In the genomic region with DNA sequence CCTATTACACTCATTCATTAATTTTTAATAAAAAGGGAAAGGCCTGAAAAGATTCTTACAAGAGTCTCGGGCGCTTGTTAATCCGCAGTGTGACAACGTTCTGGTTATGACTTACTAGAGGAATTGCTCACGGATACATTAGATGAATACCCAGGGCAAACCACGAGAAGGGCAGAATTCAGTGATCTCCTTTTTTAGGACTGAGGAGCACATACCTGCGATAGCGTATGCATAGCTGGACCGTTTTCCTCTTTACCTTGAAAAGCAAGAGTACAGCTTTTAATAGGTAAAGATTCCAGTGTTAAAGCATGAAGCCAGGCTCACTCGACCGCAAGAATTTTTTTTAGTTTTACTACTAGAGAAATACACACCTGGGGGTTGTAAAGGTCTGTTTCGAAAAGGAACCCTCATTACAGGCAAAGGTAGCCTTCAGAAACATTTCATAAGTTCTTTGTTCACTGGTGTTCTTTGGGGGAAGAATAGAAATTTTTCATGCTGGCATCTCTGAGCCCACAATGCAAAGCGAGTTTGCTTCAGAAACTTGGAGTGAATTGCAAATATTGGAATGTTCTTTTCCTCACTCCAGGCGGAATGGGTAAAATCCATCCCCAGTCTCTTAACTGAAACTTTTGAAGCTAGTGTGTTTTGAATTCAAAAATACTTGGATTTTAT, we compare ENCODE assay signal across 8 cellular contexts. TPM values are rescaled to one million over a fixed set of nuclear protein-coding genes. Genes with fewer than 3 reads are reported as not detected.
A peak's percentile ranks its signal among the peaks of the same experiment; 100 is the strongest.
DNase-seq lines count a peak whose midpoint lies in the region; ATAC-seq and TF ChIP-seq lines count a peak whose summit lies in the region.

No MANE protein-coding gene starts in this region.

- peak overlapping the region; percentile 77 for H3K4me2 ChIP-seq in hepatocyte

- peak; percentile 20 to 30 for ATAC-seq in activated T-cell treated with anti-CD3 and anti-CD28 coated beads, Interleukin-2, amount 50 U/mL, for 4 hours
- peak; percentile 14 for ATAC-seq in HG03039 (IDR thresholded peaks at IDR 0.05; ENCODE audit: unreplicated experiment)

- no peaks in the 10 kb centered on the region for H3K9me2 ChIP-seq in hepatocyte (replicated peaks; ENCODE audit: insufficient read depth)

- H3K4me1 ChIP-seq in hepatocyte (ENCODE audit: insufficient read depth) (peaks cover 12% of the 10 kb centered on the region), spleen (peaks cover 15 to 66% (median 49%) of the 10 kb centered on the region in 6 donors)

- H3K27me3 Mint-ChIP-seq in activated T-cell treated with anti-CD3 and anti-CD28 coated beads, Interleukin-2, amount 50 U/mL, for 4 hours (ENCODE audit: low read depth), result no peaks in the 10 kb centered on the region
- H3K27me3 Mint-ChIP-seq in activated T-helper 2 cell treated with anti-CD3 and anti-CD28 coated beads, Interferon-gamma antibody, Interleukin-2, Interleukin-4, amounts not matched to agents 10 μg/mL and 5 μg/mL and 100 μg/mL, durations not matched to agents 14 hours and 24 hours and 36 hours (ENCODE audit: low read depth), result no peaks in the 10 kb centered on the region

- no peaks in the 10 kb centered on the region for H3K27me3 ChIP-seq in hepatocyte
- no peaks in the 10 kb centered on the region for H3K27me3 ChIP-seq in spleen (replicated peaks in 1 of 7)

- H3K9me3 ChIP-seq in hepatocyte (ENCODE audit: low read depth), result no peaks in the 10 kb centered on the region
- no peaks in the 10 kb centered on the region for H3K9me3 ChIP-seq in spleen

- H3K4me1 Mint-ChIP-seq in activated T-cell treated with anti-CD3 and anti-CD28 coated beads, Interleukin-2, amount 50 U/mL, for 4 hours (ENCODE audit: low read depth), result peaks cover 45% of the 10 kb centered on the region
- peaks cover 34% of the 10 kb centered on the region for H3K4me1 Mint-ChIP-seq in activated T-helper 2 cell treated with anti-CD3 and anti-CD28 coated beads, Interferon-gamma antibody, Interleukin-2, Interleukin-4, amounts not matched to agents 10 μg/mL and 5 μg/mL and 100 μg/mL, durations not matched to agents 14 hours and 24 hours and 36 hours (ENCODE audit: low read depth)

- no peaks in the 10 kb centered on the region for H3K9me3 Mint-ChIP-seq in activated T-cell treated with anti-CD3 and anti-CD28 coated beads, Interleukin-2, amount 50 U/mL, for 4 hours
- H3K9me3 Mint-ChIP-seq in activated T-helper 2 cell treated with anti-CD3 and anti-CD28 coated beads, Interferon-gamma antibody, Interleukin-2, Interleukin-4, amounts not matched to agents 10 μg/mL and 5 μg/mL and 100 μg/mL, durations not matched to agents 14 hours and 24 hours and 36 hours, result no peaks in the 10 kb centered on the region

- H3K36me3 Mint-ChIP-seq in activated T-cell treated with anti-CD3 and anti-CD28 coated beads, Interleukin-2, amount 50 U/mL, for 4 hours (ENCODE audit: insufficient read depth), result peaks cover 14% of the 10 kb centered on the region
- peaks cover 33% of the 10 kb centered on the region for H3K36me3 Mint-ChIP-seq in activated T-helper 2 cell treated with anti-CD3 and anti-CD28 coated beads, Interferon-gamma antibody, Interleukin-2, Interleukin-4, amounts not matched to agents 10 μg/mL and 5 μg/mL and 100 μg/mL, durations not matched to agents 14 hours and 24 hours and 36 hours (ENCODE audit: low read depth)

- H3K4me3 ChIP-seq in hepatocyte (peak overlapping the region; percentile 79), spleen (peak overlapping the region; percentile 58 to 89 (median 70))

- H3K36me3 ChIP-seq in hepatocyte (replicated peaks; ENCODE audit: insufficient read depth, low read depth) (no peaks in the 10 kb centered on the region), spleen (peaks cover 0 to 37% (median under 1%) of the 10 kb centered on the region in 6 donors)

- H3K79me2 ChIP-seq in hepatocyte, result peaks cover 53% of the 10 kb centered on the region

- peaks cover 35% of the 10 kb centered on the region for H4K20me1 ChIP-seq in hepatocyte (ENCODE audit: insufficient read depth, poor library complexity, severe bottlenecking)

- no peak for TF ChIP-seq POLR2A in spleen (IDR thresholded peaks at IDR 0.05)

- H3K27ac ChIP-seq in hepatocyte, result peak overlapping the region; percentile 100
- H3K27ac ChIP-seq in spleen, result peak overlapping the region; percentile 94 to 100 (median 99)

- intact Hi-C loops in activated T-helper 2 cell treated with anti-CD3 and anti-CD28 coated beads, Interferon-gamma antibody, Interleukin-2, Interleukin-4, amounts not matched to agents 10 μg/mL and 5 μg/mL and 100 μg/mL, durations not matched to agents 14 hours and 24 hours and 36 hours (cut with micrococcal nuclease), result loop anchor here (5.0 kb wide), 1 partner anchor 150 kb away; the partner anchor contains the start of gene GCH1
- intact Hi-C loops in spleen (cut with DNase I; ENCODE audit: low total_unique reads), result no loop called here

- no peak for TF ChIP-seq CTCF in hepatocyte (IDR thresholded peaks at IDR 0.05; ENCODE audit: poor library complexity)
- TF ChIP-seq CTCF in spleen (IDR thresholded peaks at IDR 0.05 in 8 of 11, conservative IDR thresholded peaks at IDR 0.05 in 3 of 11), result no peak

- peak overlapping the region; percentile 2 for H2AFZ ChIP-seq in hepatocyte

- 3% methylated on average over 14 of the region's 14 CpGs for WGBS in hepatocyte (ENCODE audit: low lambda C conversion rate, missing lambda C conversion rate)
- 10 to 17% (median 12%) methylated on average over 14 of the region's 14 CpGs for WGBS in spleen, 5 donors

- no peak for DNase-seq in activated T-cell treated with anti-CD3 and anti-CD28 coated beads, Interleukin-2, amount 50 U/mL, for 4 hours
- DNase-seq in activated T-cell treated with anti-CD3 and anti-CD28 coated beads for 4 hours (no peak), hepatocyte (ENCODE audit: low spot score) (peak; percentile 23), spleen (no peak), HuH-7 (ENCODE audit: low spot score) (no peak), NCI-H128 (lab: John Stamatoyannopoulos, UW; ENCODE audit: unreplicated experiment) (no peak)
- no peak for DNase-seq in activated T-helper 2 cell treated with anti-CD3 and anti-CD28 coated beads, Interferon-gamma antibody, Interleukin-2, Interleukin-4, amounts not matched to agents 10 μg/mL and 5 μg/mL and 100 μg/mL, durations not matched to agents 14 hours and 24 hours and 36 hours (ENCODE audit: low spot score)

- peak overlapping the region; percentile 92 for H3K4me3 Mint-ChIP-seq in activated T-cell treated with anti-CD3 and anti-CD28 coated beads, Interleukin-2, amount 50 U/mL, for 4 hours
- peak overlapping the region; percentile 86 for H3K4me3 Mint-ChIP-seq in activated T-helper 2 cell treated with anti-CD3 and anti-CD28 coated beads, Interferon-gamma antibody, Interleukin-2, Interleukin-4, amounts not matched to agents 10 μg/mL and 5 μg/mL and 100 μg/mL, durations not matched to agents 14 hours and 24 hours and 36 hours (ENCODE audit: low read depth)

- H3K27ac Mint-ChIP-seq in activated T-helper 2 cell treated with anti-CD3 and anti-CD28 coated beads, Interferon-gamma antibody, Interleukin-2, Interleukin-4, amounts not matched to agents 10 μg/mL and 5 μg/mL and 100 μg/mL, durations not matched to agents 14 hours and 24 hours and 36 hours, result peak overlapping the region; percentile 92

RNA-seq across cellular contexts. Expression of gene MAPK1IP1L, which starts 0.9 kb away (rescaled TPM):
- 100 to 1,000 TPM; 139 to 148 (median 141) TPM for total RNA-seq in activated T-cell treated with anti-CD3 and anti-CD28 coated beads, Interleukin-2, amount 50 U/mL, for 4 hours
- total RNA-seq in activated T-helper 2 cell treated with anti-CD3 and anti-CD28 coated beads, Interferon-gamma antibody, Interleukin-2, Interleukin-4, amounts not matched to agents 10 μg/mL and 5 μg/mL and 100 μg/mL, durations not matched to agents 14 hours and 24 hours and 36 hours, result 145 and 148 TPM in 2 replicates
- total RNA-seq in hepatocyte (69.9 and 91.0 TPM in 2 replicates), spleen (10 to 100 TPM; 49.8 to 72.5 (median 63.5) TPM)
- polyA plus RNA-seq in hepatocyte (81.4 and 86.2 TPM in 2 replicates), spleen (10 to 100 TPM; 20.8 to 28.9 (median 24.8) TPM)

RNA-seq across cellular contexts. Expression of gene SOCS4, which starts 25.4 kb away (rescaled TPM):
- 10 to 100 TPM; 39.8 to 47.0 (median 41.4) TPM for total RNA-seq in activated T-cell treated with anti-CD3 and anti-CD28 coated beads, Interleukin-2, amount 50 U/mL, for 4 hours
- total RNA-seq in activated T-helper 2 cell treated with anti-CD3 and anti-CD28 coated beads, Interferon-gamma antibody, Interleukin-2, Interleukin-4, amounts not matched to agents 10 μg/mL and 5 μg/mL and 100 μg/mL, durations not matched to agents 14 hours and 24 hours and 36 hours, result 35.1 and 37.4 TPM in 2 replicates
- total RNA-seq in hepatocyte (16.2 and 18.8 TPM in 2 replicates), spleen (10 to 100 TPM; 20.0 to 26.3 (median 23.8) TPM)
- polyA plus RNA-seq in hepatocyte (4.1 and 5.3 TPM in 2 replicates), spleen (1 to 10 TPM; 6.4 to 9.3 (median 7.7) TPM)

RNA-seq across cellular contexts. Expression of gene WDHD1, which starts 25.5 kb away (rescaled TPM):
- total RNA-seq in activated T-cell treated with anti-CD3 and anti-CD28 coated beads, Interleukin-2, amount 50 U/mL, for 4 hours, result 10 to 100 TPM; 40.6 to 47.8 (median 43.1) TPM
- total RNA-seq in activated T-helper 2 cell treated with anti-CD3 and anti-CD28 coated beads, Interferon-gamma antibody, Interleukin-2, Interleukin-4, amounts not matched to agents 10 μg/mL and 5 μg/mL and 100 μg/mL, durations not matched to agents 14 hours and 24 hours and 36 hours, result 50.3 and 51.3 TPM in 2 replicates
- 5.9 and 6.3 TPM in 2 replicates for total RNA-seq in hepatocyte
- 4.1 and 4.4 TPM in 2 replicates for polyA plus RNA-seq in hepatocyte
- 1 to 10 TPM; 2.8 to 6.3 (median 5.3) TPM for total RNA-seq in spleen
- 1 to 10 TPM; 1.4 to 2.9 (median 2.3) TPM for polyA plus RNA-seq in spleen
